14 cellular contexts compared by ENCODE assay signal in genomic region chr4:37138019-37138653, GRCh38.
DNase-seq lines count a peak whose midpoint lies in the region; ATAC-seq, FAIRE-seq and TF ChIP-seq lines count a peak whose summit lies in the region.
"Had no signal": no experiment of that assay in that cellular context is flagged by ENCODE, and none has a peak within 500 bp of the region (broad histone marks: within the 10 kb centered on the region; RNA-seq: fewer than 3 reads in every experiment).

No MANE protein-coding gene starts in this region.

- DNase-seq in GM10266 (ENCODE audit: extremely low spot score), result peak; percentile 10
- no peak for DNase-seq in activated CD8-positive, alpha-beta memory T cell treated with anti-CD3 and anti-CD28 coated beads for 24 hours
- DNase-seq in urothelium cell line (ENCODE audit: low spot score), result no peak
- DNase-seq in activated gamma-delta T cell (lab: John Stamatoyannopoulos, UW), result no peak
- DNase-seq: activated effector memory CD4-positive, alpha-beta T cell treated with anti-CD3 and anti-CD28 coated beads, Interleukin-2, amount 50 U/mL, for 16 hours; caudate nucleus; NCI-H1694 treated with DMSO at 0.1 percent for 48 hours; SK-N-SH; upper lobe of right lung had no signal

- ATAC-seq in GM18907 (IDR thresholded peaks at IDR 0.05; ENCODE audit: unreplicated experiment) (peak; percentile 89), GM21786 (IDR thresholded peaks at IDR 0.05; ENCODE audit: unreplicated experiment) (peak; percentile 86), HG03159 (IDR thresholded peaks at IDR 0.05; ENCODE audit: unreplicated experiment) (peak; percentile 59)
- no peak for ATAC-seq in activated CD4-positive, CD25-positive, alpha-beta regulatory T cell treated with anti-CD3 and anti-CD28 coated beads, Interleukin-2, amount 50 U/mL, for 24 hours
- ATAC-seq: upper lobe of right lung had no signal

- TF ChIP-seq CTCF in GM10266 (IDR thresholded peaks at IDR 0.05; ENCODE audit: control insufficient read depth, insufficient read depth, low read depth, missing control alignments), result no peak

- FAIRE-seq in urothelium cell line (lab: Jason Lieb, UNC), result no peak
- FAIRE-seq: endothelial cell of umbilical vein had no signal

Comparison
In these comparisons a context has a peak if more than half of its experiments do, and no peak if none do; other contexts are left out.
1. ATAC-seq: peak in GM18907 (single experiment), GM21786 (single experiment) and HG03159 (single experiment); none in activated CD4-positive, CD25-positive, alpha-beta regulatory T cell treated with anti-CD3 and anti-CD28 coated beads, Interleukin-2, amount 50 U/mL, for 24 hours (0 of 2).